ENCODE assay signal across 26 cellular contexts in genomic region chr6:21398741-21399140, GRCh38.
"Had no signal": no experiment of that assay in that cellular context is flagged by ENCODE, and none has a peak within 500 bp of the region (broad histone marks: within the 10 kb centered on the region; RNA-seq: fewer than 3 reads in every experiment).

No MANE protein-coding gene starts in this region.

- DNase-seq: activated CD4-positive, alpha-beta memory T cell treated with anti-CD3 and anti-CD28 coated beads, Interleukin-2, amount 10 ng/mL, durations not matched to agents 7 days and 5 days; activated CD4-positive, alpha-beta T cell treated with anti-CD3 and anti-CD28 coated beads for 1 hour; activated CD4-positive, alpha-beta T cell treated with anti-CD3 and anti-CD28 coated beads for 4 hours; activated CD4-positive, alpha-beta T cell treated with anti-CD3 and anti-CD28 coated beads, Interleukin-2, amount 10 ng/mL, durations not matched to agents 7 days and 5 days; activated CD4-positive, alpha-beta T cell treated with anti-CD3 and anti-CD28 coated beads, Interleukin-2, amount 50 U/mL, for 4 hours; activated effector memory CD4-positive, alpha-beta T cell treated with Interleukin-2 at 50 U/mL for 16 hours; activated gamma-delta T cell treated with Interleukin-2 at 50 U/mL for 16 hours; activated naive CD4-positive, alpha-beta T cell treated with anti-CD3 and anti-CD28 coated beads, Interleukin-2, amount 50 U/mL, for 16 hours; activated naive CD4-positive, alpha-beta T cell treated with Interleukin-2 at 50 U/mL for 16 hours; activated T-cell treated with anti-CD3 and anti-CD28 coated beads, Interleukin-2, amount 50 U/mL, for 4 hours; amniotic stem cell; anterior cingulate cortex; brain microvascular endothelial cell; dorsolateral prefrontal cortex; effector memory CD4-positive, alpha-beta T cell; endodermal cell; foreskin fibroblast; glutamatergic neuron; heart left ventricle; T-helper 2 cell had no signal

- H3K4me1 ChIP-seq: heart left ventricle had no signal

- H3K27me3 ChIP-seq: brain microvascular endothelial cell, dorsolateral prefrontal cortex, heart left ventricle had no signal

- H3K4me3 Mint-ChIP-seq: activated CD4-positive, alpha-beta memory T cell treated with anti-CD3 and anti-CD28 coated beads, Interleukin-2, amount 10 ng/mL, durations not matched to agents 7 days and 5 days; activated CD4-positive, alpha-beta T cell treated with anti-CD3 and anti-CD28 coated beads, Interleukin-2, amount 10 ng/mL, durations not matched to agents 7 days and 5 days; activated naive CD8-positive, alpha-beta T cell; activated T-cell treated with anti-CD3 and anti-CD28 coated beads, Interleukin-2, amount 50 U/mL, for 4 hours; activated T-helper 17 cell treated with anti-CD3 and anti-CD28 coated beads, Interleukin-2, amount 50 U/mL, for 72 hours; central memory CD8-positive, alpha-beta T cell; dendritic cell treated with granulocyte-macrophage colony-stimulating factor and Interleukin-4, amounts not matched to agents 40 ng/mL and 50 ng/mL, for 4 days; endodermal cell had no signal

- H3K36me3 Mint-ChIP-seq: activated naive CD8-positive, alpha-beta T cell had no signal

- H3K4me1 Mint-ChIP-seq: central memory CD8-positive, alpha-beta T cell had no signal

- H3K4me3 ChIP-seq: coronary artery, dorsolateral prefrontal cortex, heart left ventricle had no signal

- H3K36me3 ChIP-seq: brain microvascular endothelial cell, heart left ventricle had no signal

- H3K9me3 ChIP-seq: heart left ventricle had no signal

- ATAC-seq: activated T-cell treated with anti-CD3 and anti-CD28 coated beads, Interleukin-2, amount 50 U/mL, for 4 hours; activated T-helper 17 cell treated with anti-CD3 and anti-CD28 coated beads, Interleukin-2, amount 50 U/mL, for 72 hours; esophagus mucosa; heart left ventricle had no signal

- H3K27me3 Mint-ChIP-seq: activated naive CD8-positive, alpha-beta T cell; central memory CD8-positive, alpha-beta T cell; dendritic cell treated with granulocyte-macrophage colony-stimulating factor and Interleukin-4, amounts not matched to agents 40 ng/mL and 50 ng/mL, for 4 days had no signal

- H3K9me3 Mint-ChIP-seq: activated T-cell treated with anti-CD3 and anti-CD28 coated beads, Interleukin-2, amount 50 U/mL, for 4 hours; activated T-helper 17 cell treated with anti-CD3 and anti-CD28 coated beads, Interleukin-2, amount 50 U/mL, for 72 hours; central memory CD8-positive, alpha-beta T cell; dendritic cell treated with granulocyte-macrophage colony-stimulating factor and Interleukin-4, amounts not matched to agents 40 ng/mL and 50 ng/mL, for 4 days; endodermal cell had no signal

- H3K27ac Mint-ChIP-seq: activated CD4-positive, alpha-beta memory T cell treated with anti-CD3 and anti-CD28 coated beads, Interleukin-2, amount 10 ng/mL, durations not matched to agents 7 days and 5 days; activated CD4-positive, alpha-beta T cell treated with anti-CD3 and anti-CD28 coated beads, Interleukin-2, amount 10 ng/mL, durations not matched to agents 7 days and 5 days; activated naive CD8-positive, alpha-beta T cell; activated T-helper 17 cell treated with anti-CD3 and anti-CD28 coated beads, Interleukin-2, amount 50 U/mL, for 72 hours; dendritic cell treated with granulocyte-macrophage colony-stimulating factor and Interleukin-4, amounts not matched to agents 40 ng/mL and 50 ng/mL, for 4 days; endodermal cell had no signal

- H3K27ac ChIP-seq: brain microvascular endothelial cell, coronary artery, dorsolateral prefrontal cortex, heart left ventricle had no signal
